Comparison of ENCODE assay signal across 8 cellular contexts in the genomic region with DNA sequence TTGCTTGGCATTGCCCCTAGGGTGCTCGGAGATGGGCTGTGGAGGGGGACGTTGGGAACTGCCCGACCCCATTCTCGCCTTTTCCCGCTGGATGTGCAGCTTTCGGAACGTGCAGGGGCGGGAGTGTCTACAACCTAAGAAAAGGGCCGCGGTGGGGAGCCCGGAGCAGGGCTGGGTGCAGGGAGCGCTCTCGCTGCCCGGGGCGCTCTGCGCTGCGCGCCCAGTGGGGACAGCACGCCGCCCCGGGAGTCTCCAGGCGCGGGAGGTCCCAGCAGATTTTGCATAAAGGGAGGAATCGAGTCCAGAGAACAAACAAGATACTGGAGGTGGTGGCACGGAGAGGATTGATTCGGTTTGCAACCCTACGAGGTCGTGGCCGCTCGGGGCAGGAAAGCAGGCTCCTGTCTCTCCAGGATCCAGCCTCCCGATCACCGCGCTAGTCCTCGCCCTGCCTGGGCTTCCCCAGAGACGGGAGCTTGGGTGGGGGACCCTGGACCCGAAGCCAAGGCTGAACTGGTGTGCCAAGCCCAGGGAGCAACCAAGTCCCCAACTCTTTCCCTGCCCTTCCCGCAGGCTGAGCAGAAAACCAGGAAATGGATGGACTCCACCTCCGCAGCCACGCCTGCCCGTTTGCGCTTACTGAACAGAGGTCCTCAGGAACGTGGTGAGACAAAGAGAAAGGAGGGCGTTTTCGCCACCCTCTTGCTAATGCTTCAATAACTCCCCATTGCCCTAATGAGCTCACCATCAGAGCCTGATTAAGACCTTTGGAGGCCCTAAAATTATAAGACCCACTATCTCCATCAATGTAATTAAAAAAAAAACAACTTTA. TPM values are rescaled to one million over a fixed set of nuclear protein-coding genes. Genes with fewer than 3 reads are reported as not detected.
DNase-seq lines count a peak whose midpoint lies in the region; ATAC-seq and TF ChIP-seq lines count a peak whose summit lies in the region.

No MANE protein-coding gene starts in this region.

- no peak overlapping the region for H3K9ac ChIP-seq in muscle layer of colon (ENCODE audit: low read length)

- ATAC-seq in HG03457 (IDR thresholded peaks at IDR 0.05; ENCODE audit: unreplicated experiment) = no peak
- ATAC-seq in GM21723 (IDR thresholded peaks at IDR 0.05; ENCODE audit: unreplicated experiment) = no peak

- H3K27ac ChIP-seq in esophagus (ENCODE audit: low read depth in 2 of 2, low read length in 1 of 2) (peak overlapping the region; percentile 67 to 74), muscle layer of colon (ENCODE audit: low read depth, low read length) (no peak overlapping the region)

- CTCF ChIA-PET in BJ (lab: Yijun Ruan, JAX) = interaction anchor here (0.6 to 1.1 kb wide), 3 partner anchors 88 to 388 kb away, joined by 3 to 4 read pairs (median 3); no protein-coding TSS in a partner anchor

- peak; percentile 22; the same call in 1 of the 2 replicates for TF ChIP-seq CTCF in BJ (IDR thresholded peaks at IDR 0.05; ENCODE audit: insufficient read depth, low read depth, low read length)

- POLR2A ChIA-PET in BJ (lab: Charles Lee) = no interaction called here

- 2% methylated on average over 44 of the region's 44 CpGs for WGBS in esophagus, 2 donors

- H3K27me3 ChIP-seq in BJ (ENCODE audit: control insufficient read depth, insufficient read depth, low read length) = no peaks in the 10 kb centered on the region; the same call in 1 of the 2 replicates
- no peaks in the 10 kb centered on the region for H3K27me3 ChIP-seq in esophagus (ENCODE audit: control insufficient read depth in 1 of 2, insufficient read depth in 2 of 2, low read length in 2 of 2)
- peaks cover 0 to 17% of the 10 kb centered on the region in 2 donors for H3K27me3 ChIP-seq in muscle layer of colon (ENCODE audit: control insufficient read depth in 1 of 2, insufficient read depth in 2 of 2, low read length in 2 of 2)

- DNase-seq in BJ (ENCODE audit: low read depth) (no peak), HT1080 (ENCODE audit: low read depth) (peak; percentile 26), RKO (ENCODE audit: low spot score) (peak; percentile 76), occipital lobe (lab: John Stamatoyannopoulos, UW) (no peak)

- H3K36me3 ChIP-seq in BJ (ENCODE audit: control insufficient read depth, insufficient read depth, low read length) (no peaks in the 10 kb centered on the region), esophagus (ENCODE audit: control insufficient read depth in 2 of 2, insufficient read depth in 2 of 2, low read length in 1 of 2) (no peaks in the 10 kb centered on the region), muscle layer of colon (ENCODE audit: insufficient read depth, low read length) (no peaks in the 10 kb centered on the region)

- H3K4me3 ChIP-seq in BJ (ENCODE audit: low read depth, low read length) (peak overlapping the region; percentile 44), esophagus (ENCODE audit: low read depth in 1 of 2, low read length in 2 of 2) (peak overlapping the region; percentile 52 to 54), muscle layer of colon (ENCODE audit: low read depth in 1 of 2, low read length in 2 of 2) (peak overlapping the region; percentile 34 to 45)

- H3K4me1 ChIP-seq in esophagus (ENCODE audit: control insufficient read depth in 2 of 2, insufficient read depth in 2 of 2, low read length in 1 of 2) (peaks cover 0 to 3% of the 10 kb centered on the region in 2 donors), muscle layer of colon (ENCODE audit: insufficient read depth, low read length) (no peaks in the 10 kb centered on the region)

- H3K9me3 ChIP-seq in esophagus (ENCODE audit: control insufficient read depth in 2 of 2, insufficient read depth in 1 of 2, low read depth in 1 of 2, low read length in 1 of 2) = no peaks in the 10 kb centered on the region
- H3K9me3 ChIP-seq in muscle layer of colon (ENCODE audit: low read length) = no peaks in the 10 kb centered on the region

RNA-seq across cellular contexts. Expression of a gene that starts 59.7 kb away (rescaled TPM):
- 0.50 and 0.86 TPM in 2 replicates for polyA plus RNA-seq in BJ (2011; rRNA removed)
- 0.90 and 0.93 TPM in 2 replicates for polyA minus RNA-seq in BJ (2011; rRNA and poly(A)+ RNA removed)
- total RNA-seq in HT1080 (2014; rRNA removed; shearing (Covaris generic)) = 0.03 and 1.1 TPM in 2 replicates
- 0.02 and 0.08 TPM in 2 replicates for polyA plus RNA-seq in HT1080 (2015; cell fraction: cytosol; rRNA removed)
- not detected in 2 replicates for polyA plus RNA-seq in HT1080 (2015; cell fraction: nucleus; rRNA removed)
- under 1 TPM; 0.26 to 0.29 TPM for polyA plus RNA-seq in esophagus
- under 0.01 TPM for total RNA-seq in occipital lobe

Comparison
In these comparisons a context has a peak if more than half of its experiments do, and no peak if none do; other contexts are left out.
1. DNase-seq: peak in HT1080 (single experiment) and RKO (single experiment); none in BJ (single experiment) and occipital lobe (single experiment).
2. Peak in every context shown above with its lines, with median percentiles within 50 percentile points of each other: H3K4me3 ChIP-seq.